28 cellular contexts compared by ENCODE assay signal in genomic region chr19:13539332-13539731, GRCh38.
"Had no signal": no experiment of that assay in that cellular context is flagged by ENCODE, and none has a peak within 500 bp of the region (broad histone marks: within the 10 kb centered on the region; RNA-seq: fewer than 3 reads in every experiment).

No MANE protein-coding gene starts in this region.

- H3K4me3 ChIP-seq: stomach, suprapubic skin, testis, thoracic aorta, thyroid gland, tibial artery, tibial nerve, upper lobe of left lung, upper lobe of right lung, uterus, vagina had no signal

- DNase-seq: stimulated activated CD4-positive, alpha-beta T cell treated with anti-CD3 and anti-CD28 coated beads, Interleukin-2, amount 100 ng/mL, for 24 hours; stimulated activated CD4-positive, alpha-beta T cell treated with anti-CD3 and anti-CD28 coated beads, Interleukin-4, amount 100 ng/mL, for 1 hour; stimulated activated CD4-positive, alpha-beta T cell treated with anti-CD3 and anti-CD28 coated beads, Interleukin-4, amount 100 ng/mL, for 24 hours; stimulated activated CD4-positive, alpha-beta T cell treated with anti-CD3 and anti-CD28 coated beads, Interleukin-4, amount 100 ng/mL, for 4 hours; stimulated activated CD8-positive, alpha-beta memory T cell treated with anti-CD3 and anti-CD28 coated beads, Interleukin-4, amount 100 ng/mL, for 48 hours; stimulated activated naive B cell treated with anti-CD40 and anti-IgM and Interleukin-4, amounts not matched to agents 10 μg/mL and 1 μg/mL and 100 μg/mL, for 72 hours; stimulated activated naive CD4-positive, alpha-beta T cell; stimulated activated naive CD4-positive, alpha-beta T cell treated with Interleukin-2 at 50 U/mL for 16 hours; stimulated activated naive CD8-positive, alpha-beta T cell treated with anti-CD3 and anti-CD28 coated beads, Interleukin-15, amount 100 ng/mL, for 72 hours; stimulated activated naive CD8-positive, alpha-beta T cell treated with anti-CD3 and anti-CD28 coated beads, Interleukin-15, Interleukin-2, amounts not matched to agents 100 U/mL and 50 U/mL, for 24 hours; stomach; substantia nigra; testis; thyroid gland; tibial artery; trophoblast cell; upper lobe of left lung; upper lobe of right lung; uterus had no signal

- H3K27ac Mint-ChIP-seq: stimulated activated effector memory CD8-positive, alpha-beta T cell treated with anti-CD3 and anti-CD28 coated beads, Interleukin-12 subunit alpha, Interleukin-12 subunit beta, amount 100 ng/mL, for 72 hours; stimulated activated memory B cell treated with anti-CD40 and anti-IgM and Interleukin-4, amounts not matched to agents 10 μg/mL and 1 μg/mL and 100 μg/mL, for 72 hours; stimulated activated naive B cell treated with anti-CD40 and anti-IgM and Interleukin-4, amounts not matched to agents 10 μg/mL and 1 μg/mL and 100 μg/mL, for 72 hours; stimulated activated naive CD8-positive, alpha-beta T cell treated with anti-CD3 and anti-CD28 coated beads, Interleukin-15, amount 100 ng/mL, for 72 hours; stimulated activated naive CD8-positive, alpha-beta T cell treated with anti-CD3 and anti-CD28 coated beads, Interleukin-15, Interleukin-2, amounts not matched to agents 100 ng/mL and 50 ng/mL, for 24 hours; type B pancreatic cell had no signal

- H3K4me1 ChIP-seq: stomach, suprapubic skin, testis, thyroid gland, tibial artery, tibial nerve, upper lobe of left lung, upper lobe of right lung, uterus, vagina had no signal

- ATAC-seq: stimulated activated effector memory CD8-positive, alpha-beta T cell treated with anti-CD3 and anti-CD28 coated beads, Interleukin-12 subunit alpha, Interleukin-12 subunit beta, amount 100 ng/mL, for 72 hours; stimulated activated memory B cell treated with anti-CD40 and anti-IgM and Interleukin-4, amounts not matched to agents 10 μg/mL and 1 μg/mL and 100 μg/mL, for 72 hours; stimulated activated naive B cell treated with anti-CD40 and anti-IgM and Interleukin-4, amounts not matched to agents 10 μg/mL and 1 μg/mL and 100 μg/mL, for 72 hours; stimulated activated naive CD8-positive, alpha-beta T cell treated with anti-CD3 and anti-CD28 coated beads, Interleukin-15, amount 100 ng/mL, for 72 hours; stimulated activated naive CD8-positive, alpha-beta T cell treated with anti-CD3 and anti-CD28 coated beads, Interleukin-15, Interleukin-2, amounts not matched to agents 100 U/mL and 50 U/mL, for 24 hours; upper lobe of right lung had no signal

- H3K4me1 Mint-ChIP-seq: stimulated activated effector memory CD8-positive, alpha-beta T cell treated with anti-CD3 and anti-CD28 coated beads, Interleukin-12 subunit alpha, Interleukin-12 subunit beta, amount 100 ng/mL, for 72 hours had no signal

- H3K36me3 Mint-ChIP-seq: stimulated activated effector memory CD8-positive, alpha-beta T cell treated with anti-CD3 and anti-CD28 coated beads, Interleukin-12 subunit alpha, Interleukin-12 subunit beta, amount 100 ng/mL, for 72 hours; stimulated activated memory B cell treated with anti-CD40 and anti-IgM and Interleukin-4, amounts not matched to agents 10 μg/mL and 1 μg/mL and 100 μg/mL, for 72 hours; stimulated activated naive B cell treated with anti-CD40 and anti-IgM and Interleukin-4, amounts not matched to agents 10 μg/mL and 1 μg/mL and 100 μg/mL, for 72 hours; type B pancreatic cell had no signal

- H3K9me3 ChIP-seq: suprapubic skin, testis, thyroid gland, upper lobe of right lung, uterus, vagina had no signal

- H3K27me3 ChIP-seq: testis, thyroid gland, upper lobe of left lung, uterus, vagina had no signal

- H3K27ac ChIP-seq: stomach, suprapubic skin, testis, thoracic aorta, thyroid gland, tibial artery, tibial nerve, upper lobe of left lung, upper lobe of right lung, uterus, vagina had no signal

- FAIRE-seq: urothelium cell line had no signal

- H3K36me3 ChIP-seq: stomach, suprapubic skin, thoracic aorta, thyroid gland, tibial artery, tibial nerve, upper lobe of left lung, upper lobe of right lung, uterus, vagina had no signal

- H3K9me3 Mint-ChIP-seq: stimulated activated effector memory CD8-positive, alpha-beta T cell treated with anti-CD3 and anti-CD28 coated beads, Interleukin-12 subunit alpha, Interleukin-12 subunit beta, amount 100 ng/mL, for 72 hours; stimulated activated naive CD8-positive, alpha-beta T cell treated with anti-CD3 and anti-CD28 coated beads, Interleukin-15, amount 100 ng/mL, for 72 hours; type B pancreatic cell had no signal

- H3K4me3 Mint-ChIP-seq: stimulated activated effector memory CD8-positive, alpha-beta T cell treated with anti-CD3 and anti-CD28 coated beads, Interleukin-12 subunit alpha, Interleukin-12 subunit beta, amount 100 ng/mL, for 72 hours; stimulated activated memory B cell treated with anti-CD40 and anti-IgM and Interleukin-4, amounts not matched to agents 10 μg/mL and 1 μg/mL and 100 μg/mL, for 72 hours; stimulated activated naive B cell treated with anti-CD40 and anti-IgM and Interleukin-4, amounts not matched to agents 10 μg/mL and 1 μg/mL and 100 μg/mL, for 72 hours; stimulated activated naive CD8-positive, alpha-beta T cell treated with anti-CD3 and anti-CD28 coated beads, Interleukin-15, amount 100 ng/mL, for 72 hours; stimulated activated naive CD8-positive, alpha-beta T cell treated with anti-CD3 and anti-CD28 coated beads, Interleukin-15, Interleukin-2, amounts not matched to agents 100 ng/mL and 50 ng/mL, for 24 hours; type B pancreatic cell had no signal
